In genomic region chr13:99075268-99076191, GRCh38 we compare ENCODE assay signal across 9 cellular contexts.
DNase-seq lines count a peak whose midpoint lies in the region; ATAC-seq and TF ChIP-seq lines count a peak whose summit lies in the region.
"Had no signal": no experiment of that assay in that cellular context is flagged by ENCODE, and none has a peak within 500 bp of the region (broad histone marks: within the 10 kb centered on the region; RNA-seq: fewer than 3 reads in every experiment).

No MANE protein-coding gene starts in this region.

- DNase-seq in GM10266 (ENCODE audit: extremely low spot score): peak; percentile 53
- peak; percentile 50 for DNase-seq in activated T-helper 2 cell treated with anti-CD3 and anti-CD28 coated beads, Interferon-gamma antibody, Interleukin-2, Interleukin-4, amounts not matched to agents 10 μg/mL and 5 μg/mL and 100 μg/mL, durations not matched to agents 14 hours and 24 hours and 36 hours (ENCODE audit: low spot score)
- no peak for DNase-seq in CD14-positive monocyte (ENCODE audit: low spot score)
- DNase-seq in CD1c-positive myeloid dendritic cell (ENCODE audit: extremely low spot score): no peak
- DNase-seq in amniotic stem cell (lab: John Stamatoyannopoulos, UW): no peak
- DNase-seq in C1 segment of cervical spinal cord (lab: John Stamatoyannopoulos, UW): no peak
- DNase-seq: stimulated activated CD4-positive, alpha-beta T cell treated with anti-CD3 and anti-CD28 coated beads, Interleukin-4, amount 100 ng/mL, for 24 hours had no signal

- peaks cover 65% of the 10 kb centered on the region for H3K4me1 Mint-ChIP-seq in activated T-helper 2 cell treated with anti-CD3 and anti-CD28 coated beads, Interferon-gamma antibody, Interleukin-2, Interleukin-4, amounts not matched to agents 10 μg/mL and 5 μg/mL and 100 μg/mL, durations not matched to agents 14 hours and 24 hours and 36 hours (ENCODE audit: low read depth)
- H3K4me1 Mint-ChIP-seq in CD14-positive monocyte: no peaks in the 10 kb centered on the region

- H3K27ac Mint-ChIP-seq in activated T-helper 2 cell treated with anti-CD3 and anti-CD28 coated beads, Interferon-gamma antibody, Interleukin-2, Interleukin-4, amounts not matched to agents 10 μg/mL and 5 μg/mL and 100 μg/mL, durations not matched to agents 14 hours and 24 hours and 36 hours: peak overlapping the region; percentile 81
- H3K27ac Mint-ChIP-seq in CD14-positive monocyte: no peak overlapping the region

- TF ChIP-seq CTCF in GM10266 (IDR thresholded peaks at IDR 0.05; ENCODE audit: control insufficient read depth, insufficient read depth, low read depth, missing control alignments) (no peak), CD14-positive monocyte (IDR thresholded peaks at IDR 0.05) (no peak)

- H3K9me3 Mint-ChIP-seq in activated T-helper 2 cell treated with anti-CD3 and anti-CD28 coated beads, Interferon-gamma antibody, Interleukin-2, Interleukin-4, amounts not matched to agents 10 μg/mL and 5 μg/mL and 100 μg/mL, durations not matched to agents 14 hours and 24 hours and 36 hours: peaks cover 20% of the 10 kb centered on the region
- peaks cover 34 to 60% (median 53%) of the 10 kb centered on the region in 7 donors for H3K9me3 Mint-ChIP-seq in CD14-positive monocyte

- peaks cover 73% of the 10 kb centered on the region for H3K36me3 Mint-ChIP-seq in activated T-helper 2 cell treated with anti-CD3 and anti-CD28 coated beads, Interferon-gamma antibody, Interleukin-2, Interleukin-4, amounts not matched to agents 10 μg/mL and 5 μg/mL and 100 μg/mL, durations not matched to agents 14 hours and 24 hours and 36 hours (ENCODE audit: low read depth)
- H3K36me3 Mint-ChIP-seq in CD14-positive monocyte: peaks cover 4 to 7% of the 10 kb centered on the region in 2 donors

- no peaks in the 10 kb centered on the region for H3K27me3 Mint-ChIP-seq in activated T-helper 2 cell treated with anti-CD3 and anti-CD28 coated beads, Interferon-gamma antibody, Interleukin-2, Interleukin-4, amounts not matched to agents 10 μg/mL and 5 μg/mL and 100 μg/mL, durations not matched to agents 14 hours and 24 hours and 36 hours (ENCODE audit: low read depth)
- peaks cover 95 to 97% (median 96%) of the 10 kb centered on the region in 3 donors for H3K27me3 Mint-ChIP-seq in CD14-positive monocyte (ENCODE audit: low read depth in 3 of 3)

- intact Hi-C loops in activated T-helper 2 cell treated with anti-CD3 and anti-CD28 coated beads, Interferon-gamma antibody, Interleukin-2, Interleukin-4, amounts not matched to agents 10 μg/mL and 5 μg/mL and 100 μg/mL, durations not matched to agents 14 hours and 24 hours and 36 hours (cut with micrococcal nuclease): loop anchor here (1.0 to 2.0 kb wide), 3 partner anchors 9 to 47 kb away; no protein-coding TSS in a partner anchor
- intact Hi-C loops in CD14-positive monocyte (cut with micrococcal nuclease): no loop called here

- H3K4me3 Mint-ChIP-seq in activated T-helper 2 cell treated with anti-CD3 and anti-CD28 coated beads, Interferon-gamma antibody, Interleukin-2, Interleukin-4, amounts not matched to agents 10 μg/mL and 5 μg/mL and 100 μg/mL, durations not matched to agents 14 hours and 24 hours and 36 hours (ENCODE audit: low read depth): peak overlapping the region; percentile 45
- peak overlapping the region in 1 of 2 donors; percentile 77 for H3K4me3 Mint-ChIP-seq in CD14-positive monocyte

- ATAC-seq in GM19452 (IDR thresholded peaks at IDR 0.05; ENCODE audit: unreplicated experiment) (peak; percentile 94), HG03103 (IDR thresholded peaks at IDR 0.05; ENCODE audit: low read depth, unreplicated experiment) (peak; percentile 92)

Comparison
In these comparisons a context has a peak if more than half of its experiments do, and no peak if none do; other contexts are left out.
1. DNase-seq: peak in GM10266 (single experiment) and activated T-helper 2 cell treated with anti-CD3 and anti-CD28 coated beads, Interferon-gamma antibody, Interleukin-2, Interleukin-4, amounts not matched to agents 10 μg/mL and 5 μg/mL and 100 μg/mL, durations not matched to agents 14 hours and 24 hours and 36 hours (single experiment); none in CD14-positive monocyte (single experiment), CD1c-positive myeloid dendritic cell (single experiment), amniotic stem cell (single experiment) and C1 segment of cervical spinal cord (0 of 14).